Comparison of ENCODE assay signal across 10 cellular contexts in the genomic region with DNA sequence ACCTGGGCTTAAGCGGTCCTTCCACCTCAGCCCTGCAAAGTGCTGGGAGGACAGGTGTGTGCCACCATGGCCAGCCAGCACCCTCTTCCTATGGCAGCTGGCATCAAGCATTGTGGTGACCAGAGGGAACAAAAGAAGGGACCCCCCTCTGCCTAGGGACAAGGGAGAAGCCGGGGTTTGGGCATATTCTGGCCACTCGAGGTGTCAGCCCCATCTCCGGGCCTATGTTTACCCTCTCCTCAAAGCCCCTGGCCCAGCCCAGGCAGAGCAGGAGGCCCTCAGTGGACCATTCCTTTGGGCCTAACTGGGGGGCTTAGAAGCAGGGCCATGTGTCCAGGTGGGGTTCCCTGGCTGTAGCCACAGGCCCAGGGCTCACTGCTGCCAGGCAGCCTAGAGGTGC. TPM values are rescaled to one million over a fixed set of nuclear protein-coding genes. Genes with fewer than 3 reads are reported as not detected.
DNase-seq lines count a peak whose midpoint lies in the region; ATAC-seq, FAIRE-seq and TF ChIP-seq lines count a peak whose summit lies in the region.
"Had no signal": no experiment of that assay in that cellular context is flagged by ENCODE, and none has a peak within 500 bp of the region (broad histone marks: within the 10 kb centered on the region; RNA-seq: fewer than 3 reads in every experiment).

No MANE protein-coding gene starts in this region.

- DNase-seq in kidney: no peak
- no peak for DNase-seq in stimulated activated naive B cell treated with anti-CD40 and anti-IgM and Interleukin-4, amounts not matched to agents 10 μg/mL and 1 μg/mL and 100 μg/mL, for 72 hours
- no peak for DNase-seq in SK-N-SH
- DNase-seq in CD1c-positive myeloid dendritic cell (ENCODE audit: extremely low spot score): no peak
- DNase-seq: DMS79 had no signal

- no peaks in the 10 kb centered on the region for H3F3A ChIP-seq in SK-N-SH (replicated peaks; ENCODE audit: insufficient read depth)

- no peaks in the 10 kb centered on the region for H3K27me3 ChIP-seq in SK-N-SH (ENCODE audit: insufficient read depth)

- no peak for FAIRE-seq in kidney (lab: Jason Lieb, UNC)

- H3K36me3 ChIP-seq in kidney (ENCODE audit: control insufficient read depth in 1 of 2, insufficient read depth in 2 of 2, low read length in 2 of 2) (peaks cover 0 to 7% of the 10 kb centered on the region in 2 donors), SK-N-SH (replicated peaks in 1 of 2; ENCODE audit: control insufficient read depth in 1 of 2, insufficient read depth in 2 of 2, low read length in 1 of 2) (no peaks in the 10 kb centered on the region)

- H2AFZ ChIP-seq in SK-N-SH (ENCODE audit: low read depth): no peak overlapping the region

- H3K4me2 ChIP-seq in SK-N-SH: no peak overlapping the region

- peak overlapping the region; percentile 90 to 98 (median 97) for H3K27ac Mint-ChIP-seq in IgD-negative memory B cell
- H3K27ac Mint-ChIP-seq in activated T-helper 17 cell treated with anti-CD3 and anti-CD28 coated beads, Interleukin-2, amount 50 U/mL, for 72 hours: peak overlapping the region; percentile 97
- H3K27ac Mint-ChIP-seq in stimulated activated naive B cell treated with anti-CD40 and anti-IgM and Interleukin-4, amounts not matched to agents 10 μg/mL and 1 μg/mL and 100 μg/mL, for 72 hours: peak overlapping the region; percentile 96

- H3K4me3 Mint-ChIP-seq in IgD-negative memory B cell: peak overlapping the region in 3 of 4 donors; percentile 67 to 93 (median 88)
- H3K4me3 Mint-ChIP-seq in activated T-helper 17 cell treated with anti-CD3 and anti-CD28 coated beads, Interleukin-2, amount 50 U/mL, for 72 hours: peak overlapping the region; percentile 82
- peak overlapping the region in 1 of 2 donors; percentile 20 for H3K4me3 Mint-ChIP-seq in stimulated activated naive B cell treated with anti-CD40 and anti-IgM and Interleukin-4, amounts not matched to agents 10 μg/mL and 1 μg/mL and 100 μg/mL, for 72 hours

- H3K9me3 ChIP-seq in kidney (ENCODE audit: control insufficient read depth in 1 of 2, low read length in 2 of 2) (no peaks in the 10 kb centered on the region), SK-N-SH (no peaks in the 10 kb centered on the region)

- H3K4me1 ChIP-seq in kidney (ENCODE audit: control insufficient read depth in 1 of 2, insufficient read depth in 1 of 2, low read depth in 1 of 2, low read length in 2 of 2) (peaks cover 14 to 40% of the 10 kb centered on the region in 2 donors), SK-N-SH (ENCODE audit: control insufficient read depth in 1 of 2, insufficient read depth in 2 of 2, low read depth in 1 of 2, low read length in 1 of 2) (peaks cover 0 to 33% of the 10 kb centered on the region in 2 experiments; a peak in 1 of 4 replicates)

- H3K9ac ChIP-seq in kidney (ENCODE audit: low read length in 2 of 2) (no peak overlapping the region), SK-N-SH (no peak overlapping the region)

- peaks cover 59 to 87% (median 79%) of the 10 kb centered on the region in 3 donors for H3K4me1 Mint-ChIP-seq in IgD-negative memory B cell
- H3K4me1 Mint-ChIP-seq in activated T-helper 17 cell treated with anti-CD3 and anti-CD28 coated beads, Interleukin-2, amount 50 U/mL, for 72 hours: peaks cover 79% of the 10 kb centered on the region
- H3K4me1 Mint-ChIP-seq in stimulated activated naive B cell treated with anti-CD40 and anti-IgM and Interleukin-4, amounts not matched to agents 10 μg/mL and 1 μg/mL and 100 μg/mL, for 72 hours: peaks cover 80 to 96% of the 10 kb centered on the region in 2 donors

- CTCF ChIA-PET in SK-N-SH (lab: Yijun Ruan, JAX): interaction anchor here (1.1 to 1.4 kb wide), 2 partner anchors 24 to 85 kb away, joined by 3 to 8 read pairs; partner anchors contain the start of gene VSIR

- 75% methylated on average over 2 of the region's 4 CpGs for WGBS in SK-N-SH (ENCODE audit: low lambda C conversion rate)

- H3K27me3 Mint-ChIP-seq in IgD-negative memory B cell: peaks cover 1% of the 10 kb centered on the region
- no peaks in the 10 kb centered on the region for H3K27me3 Mint-ChIP-seq in activated T-helper 17 cell treated with anti-CD3 and anti-CD28 coated beads, Interleukin-2, amount 50 U/mL, for 72 hours
- H3K27me3 Mint-ChIP-seq in stimulated activated naive B cell treated with anti-CD40 and anti-IgM and Interleukin-4, amounts not matched to agents 10 μg/mL and 1 μg/mL and 100 μg/mL, for 72 hours: no peaks in the 10 kb centered on the region

- no peaks in the 10 kb centered on the region for H3K9me3 Mint-ChIP-seq in IgD-negative memory B cell
- no peaks in the 10 kb centered on the region for H3K9me3 Mint-ChIP-seq in activated T-helper 17 cell treated with anti-CD3 and anti-CD28 coated beads, Interleukin-2, amount 50 U/mL, for 72 hours
- peaks cover 0 to 2% of the 10 kb centered on the region in 2 donors for H3K9me3 Mint-ChIP-seq in stimulated activated naive B cell treated with anti-CD40 and anti-IgM and Interleukin-4, amounts not matched to agents 10 μg/mL and 1 μg/mL and 100 μg/mL, for 72 hours

- no peak for ATAC-seq in activated T-helper 17 cell treated with anti-CD3 and anti-CD28 coated beads, Interleukin-2, amount 50 U/mL, for 72 hours (replicated peaks)
- ATAC-seq in stimulated activated naive B cell treated with anti-CD40 and anti-IgM and Interleukin-4, amounts not matched to agents 10 μg/mL and 1 μg/mL and 100 μg/mL, for 72 hours (replicated peaks): no peak
- no peak for ATAC-seq in HG02840 (IDR thresholded peaks at IDR 0.05; ENCODE audit: low FRiP score, unreplicated experiment)

- no peak for TF ChIP-seq EP300 in SK-N-SH (IDR thresholded peaks at IDR 0.05; ENCODE audit: borderline replicate concordance in 1 of 2, low read depth in 1 of 2, low read length in 1 of 2)

- no peak for TF ChIP-seq CTCF in kidney (IDR thresholded peaks at IDR 0.05; ENCODE audit: borderline replicate concordance, extremely low read depth, insufficient read depth)
- TF ChIP-seq CTCF in SK-N-SH (IDR thresholded peaks at IDR 0.05): no peak

- H3K4me3 ChIP-seq in kidney (ENCODE audit: low read length in 2 of 2) (no peak overlapping the region), SK-N-SH (ENCODE audit: low read depth in 2 of 2, low read length in 1 of 2) (no peak overlapping the region)

- H3K79me2 ChIP-seq in SK-N-SH (ENCODE audit: insufficient read depth): no peaks in the 10 kb centered on the region

- H3K27ac ChIP-seq in kidney (ENCODE audit: low read depth in 2 of 2, low read length in 2 of 2) (peak overlapping the region; percentile 32 to 64), SK-N-SH (ENCODE audit: low read depth in 2 of 2, low read length in 1 of 2) (no peak overlapping the region)
- H3K27ac ChIP-seq: VCaP had no signal

- peaks cover 6% of the 10 kb centered on the region for H3K36me3 Mint-ChIP-seq in IgD-negative memory B cell
- peaks cover 77% of the 10 kb centered on the region for H3K36me3 Mint-ChIP-seq in activated T-helper 17 cell treated with anti-CD3 and anti-CD28 coated beads, Interleukin-2, amount 50 U/mL, for 72 hours (ENCODE audit: low read depth)
- peaks cover 0 to 13% of the 10 kb centered on the region in 2 donors for H3K36me3 Mint-ChIP-seq in stimulated activated naive B cell treated with anti-CD40 and anti-IgM and Interleukin-4, amounts not matched to agents 10 μg/mL and 1 μg/mL and 100 μg/mL, for 72 hours

- no peaks in the 10 kb centered on the region for H4K20me1 ChIP-seq in SK-N-SH (ENCODE audit: insufficient read depth)

- POLR2A ChIA-PET in SK-N-SH (lab: Yijun Ruan, JAX): interaction anchor here (0.6 kb wide), 1 partner anchor 444 kb away, joined by 3 read pairs; no protein-coding TSS in a partner anchor

- no peaks in the 10 kb centered on the region for H3K9me2 ChIP-seq in SK-N-SH

- TF ChIP-seq RAD21 in SK-N-SH (IDR thresholded peaks at IDR 0.05; ENCODE audit: low read length): no peak

- intact Hi-C loops in kidney (cut with DNase I): no loop called here

TF ChIP-seq in SK-N-SH, 30 proteins besides CTCF, POLR2A, EP300 and RAD21 (continues in another document):
- TF ChIP-seq GATA2 (CRISPR knock-in tag; IDR thresholded peaks at IDR 0.05) (no peak), EZH2phosphoT487 (IDR thresholded peaks at IDR 0.05; ENCODE audit: borderline replicate concordance, low read depth) (no peak), TEAD4 (IDR thresholded peaks at IDR 0.05; ENCODE audit: borderline replicate concordance, insufficient read depth) (no peak), PBX3 (IDR thresholded peaks at IDR 0.05) (no peak), FOXJ3 (CRISPR knock-in tag; IDR thresholded peaks at IDR 0.05) (no peak), RCOR1 (IDR thresholded peaks at IDR 0.05; ENCODE audit: low read length) (no peak), USF1 (IDR thresholded peaks at IDR 0.05; ENCODE audit: borderline replicate concordance, low read depth) (no peak)

RNA-seq across cellular contexts. Expression of gene VSIR, which starts 23.9 kb away (rescaled TPM):
- polyA plus RNA-seq in IgD-negative memory B cell: 73.6 TPM
- 100 to 1,000 TPM in 1 of 2 donors, 10 to 100 TPM in 1; 27.9 to 125 TPM for total RNA-seq in activated T-helper 17 cell treated with anti-CD3 and anti-CD28 coated beads, Interleukin-2, amount 50 U/mL, for 72 hours
- total RNA-seq in kidney: 66.6 TPM
- polyA plus RNA-seq in kidney (ENCODE audit: insufficient read depth, low read depth, low replicate concordance): 32.1 TPM
- polyA plus RNA-seq in SK-N-SH (2012; rRNA removed): 8.7 and 11.3 TPM in 2 replicates
- 3.7 and 5.9 TPM in 2 replicates for polyA plus RNA-seq in SK-N-SH (2012; cell fraction: cytosol; rRNA removed)
- polyA plus RNA-seq in SK-N-SH (2012; cell fraction: nucleus; rRNA removed): 8.9 and 12.7 TPM in 2 replicates

RNA-seq across cellular contexts. Expression of gene C10orf105, which starts 29.8 kb away (rescaled TPM):
- polyA plus RNA-seq in IgD-negative memory B cell (not detected), kidney (ENCODE audit: insufficient read depth, low read depth, low replicate concordance) (not detected), SK-N-SH (2012; rRNA removed) (not detected in 2 replicates)
- 1 to 10 TPM in 1 of 2 donors, under 1 TPM in 1; 0.04 to 1.0 TPM for total RNA-seq in activated T-helper 17 cell treated with anti-CD3 and anti-CD28 coated beads, Interleukin-2, amount 50 U/mL, for 72 hours
- total RNA-seq in kidney: 0.35 TPM
- polyA plus RNA-seq in SK-N-SH (2012; cell fraction: cytosol; rRNA removed): under 0.01 TPM in 1 of 2 replicates, not detected in the other
- polyA plus RNA-seq in SK-N-SH (2012; cell fraction: nucleus; rRNA removed): 0.01 TPM in 2 replicates
- total RNA-seq: lung microvascular endothelial cell had no signal

Comparison
In these comparisons a context has a peak if more than half of its experiments do, and no peak if none do; other contexts are left out.
1. H3K27ac ChIP-seq: peak in kidney (2 of 2); none in SK-N-SH (0 of 2).
2. Peak in every context shown above with its lines, with median percentiles within 50 percentile points of each other: H3K27ac Mint-ChIP-seq.